ENCODE assay signal across 8 cellular contexts in the genomic region with DNA sequence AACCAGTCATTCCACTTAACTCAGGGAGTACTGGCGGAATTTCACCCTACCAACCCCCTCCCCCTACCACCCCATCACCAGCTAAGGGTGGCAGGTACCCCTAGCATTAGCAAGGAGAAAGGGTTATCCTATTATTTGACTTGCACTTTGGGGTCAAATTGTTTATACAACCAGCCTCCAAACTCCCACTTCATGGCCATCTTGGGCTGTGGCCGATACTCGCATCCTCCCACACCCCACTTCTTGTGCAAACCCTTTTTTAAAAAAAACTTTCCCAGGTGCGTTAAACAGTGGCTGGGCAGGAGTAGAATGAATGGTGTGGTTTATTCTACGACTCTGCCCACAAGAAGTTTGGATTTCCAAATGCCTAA. TPM values are rescaled to one million over a fixed set of nuclear protein-coding genes. Genes with fewer than 3 reads are reported as not detected.
DNase-seq lines count a peak whose midpoint lies in the region; ATAC-seq and TF ChIP-seq lines count a peak whose summit lies in the region.

No MANE protein-coding gene starts in this region.

- peaks cover 30% of the 10 kb centered on the region for H3K4me1 ChIP-seq in SJSA1 (replicated peaks)

- ATAC-seq in GM21528 (IDR thresholded peaks at IDR 0.05; ENCODE audit: low FRiP score, unreplicated experiment) = peak; percentile 1
- ATAC-seq in HG02763 (IDR thresholded peaks at IDR 0.05; ENCODE audit: unreplicated experiment) = no peak

- H3K27ac ChIP-seq in SJSA1 (peak overlapping the region; percentile 27), skin epidermis (peak overlapping the region; percentile 25 to 90 (median 85))

- no peaks in the 10 kb centered on the region for H3K9me3 ChIP-seq in SJSA1 (replicated peaks)

- no peak for TF ChIP-seq CTCF in fibroblast of villous mesenchyme (IDR thresholded peaks at IDR 0.05; ENCODE audit: insufficient read depth, low read depth, low read length)

- no peak for DNase-seq in SJSA1 (ENCODE audit: low read depth in 1 of 2, low spot score in 2 of 2)
- no peak for DNase-seq in fibroblast of villous mesenchyme (ENCODE audit: low read depth)
- no peak for DNase-seq in NCI-H345 treated with DMSO at 0.1 percent for 48 hours (lab: John Stamatoyannopoulos, UW; ENCODE audit: unreplicated experiment)
- no peak for DNase-seq in CD1c-positive myeloid dendritic cell (ENCODE audit: extremely low spot score)
- no peak for DNase-seq in activated CD8-positive, alpha-beta memory T cell treated with anti-CD3 and anti-CD28 coated beads for 24 hours

- H3K27me3 ChIP-seq in SJSA1 (replicated peaks) = no peaks in the 10 kb centered on the region

- H3K36me3 ChIP-seq in SJSA1 = peaks cover 83% of the 10 kb centered on the region

- H3K4me3 ChIP-seq in SJSA1 (no peak overlapping the region), fibroblast of villous mesenchyme (ENCODE audit: low read depth, low read length) (peak overlapping the region; percentile 23), skin epidermis (peak overlapping the region in 3 of 7 experiments; percentile 8 to 77 (median 66))

RNA-seq across cellular contexts. Expression of gene MRPL24, which starts 0.7 kb away (rescaled TPM):
- total RNA-seq in SJSA1 (2014; rRNA removed; shearing (Covaris generic)) = 70.0 and 126 TPM in 2 replicates
- total RNA-seq in fibroblast of villous mesenchyme = 21.6 and 26.1 TPM in 2 replicates

RNA-seq across cellular contexts. Expression of gene HDGF, which starts 9.9 kb away (rescaled TPM):
- total RNA-seq in SJSA1 (2014; rRNA removed; shearing (Covaris generic)) = 324 and 387 TPM in 2 replicates
- total RNA-seq in fibroblast of villous mesenchyme = 196 and 197 TPM in 2 replicates

RNA-seq across cellular contexts. Expression of gene ISG20L2, which starts 13.0 kb away (rescaled TPM):
- total RNA-seq in SJSA1 (2014; rRNA removed; shearing (Covaris generic)) = 13.8 and 21.5 TPM in 2 replicates
- total RNA-seq in fibroblast of villous mesenchyme = 17.4 and 22.9 TPM in 2 replicates

RNA-seq across cellular contexts. Expression of gene METTL25B, which starts 13.3 kb away (rescaled TPM):
- total RNA-seq in SJSA1 (2014; rRNA removed; shearing (Covaris generic)) = 6.4 and 6.5 TPM in 2 replicates
- total RNA-seq in fibroblast of villous mesenchyme = 9.0 and 12.5 TPM in 2 replicates

RNA-seq across cellular contexts. Expression of gene PRCC, which starts 25.7 kb away (rescaled TPM):
- 36.9 and 37.3 TPM in 2 replicates for total RNA-seq in SJSA1 (2014; rRNA removed; shearing (Covaris generic))
- total RNA-seq in fibroblast of villous mesenchyme = 19.0 TPM in 2 replicates
